2 cellular contexts compared by ENCODE assay signal in the genomic region with DNA sequence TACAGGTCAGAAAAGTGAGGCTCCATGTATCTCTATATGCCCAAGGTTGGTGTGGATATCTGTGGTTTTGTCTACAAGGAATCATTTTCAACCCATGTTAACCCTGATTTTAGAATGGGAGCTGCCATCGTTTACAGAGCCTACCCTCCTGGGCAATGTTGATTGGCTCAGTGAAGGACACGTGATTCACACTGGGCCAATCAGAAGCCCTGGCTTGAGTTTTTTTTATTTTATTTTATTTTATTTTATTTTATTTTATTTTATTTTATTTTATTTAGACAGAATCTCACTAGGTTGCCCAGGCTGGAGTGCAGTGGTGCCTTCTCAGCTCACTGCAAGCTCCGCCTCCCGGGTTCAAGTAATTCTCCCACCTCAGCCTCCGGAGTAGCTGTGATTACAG.
TF ChIP-seq lines count a peak whose summit lies in the region.

No MANE protein-coding gene starts in this region.

TF ChIP-seq in WTC11, 78 proteins besides CTCF, POLR2A, EP300 and RAD21:
- TF ChIP-seq HMGA2 (CRISPR knock-in tag; IDR thresholded peaks at IDR 0.05) (peak; percentile 91), NFATC4 (CRISPR knock-in tag; IDR thresholded peaks at IDR 0.05) (no peak)

TF ChIP-seq in H1, 55 proteins besides CTCF, POLR2A, EP300 and RAD21:
- TF ChIP-seq, protein P1, sequence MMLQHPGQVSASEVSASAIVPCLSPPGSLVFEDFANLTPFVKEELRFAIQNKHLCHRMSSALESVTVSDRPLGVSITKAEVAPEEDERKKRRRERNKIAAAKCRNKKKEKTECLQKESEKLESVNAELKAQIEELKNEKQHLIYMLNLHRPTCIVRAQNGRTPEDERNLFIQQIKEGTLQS (IDR thresholded peaks at IDR 0.05; ENCODE audit: insufficient read depth, low read depth, low read length) = no peak
- TF ChIP-seq USF2 (IDR thresholded peaks at IDR 0.05; ENCODE audit: low read length) = 0 out of 2 replicates have a peak, but pooled peaks have one; percentile 20
- TF ChIP-seq SAP30 (IDR thresholded peaks at IDR 0.05; ENCODE audit: insufficient read depth, insufficient replicate concordance, low read length) = no peak
